In the genomic region with DNA sequence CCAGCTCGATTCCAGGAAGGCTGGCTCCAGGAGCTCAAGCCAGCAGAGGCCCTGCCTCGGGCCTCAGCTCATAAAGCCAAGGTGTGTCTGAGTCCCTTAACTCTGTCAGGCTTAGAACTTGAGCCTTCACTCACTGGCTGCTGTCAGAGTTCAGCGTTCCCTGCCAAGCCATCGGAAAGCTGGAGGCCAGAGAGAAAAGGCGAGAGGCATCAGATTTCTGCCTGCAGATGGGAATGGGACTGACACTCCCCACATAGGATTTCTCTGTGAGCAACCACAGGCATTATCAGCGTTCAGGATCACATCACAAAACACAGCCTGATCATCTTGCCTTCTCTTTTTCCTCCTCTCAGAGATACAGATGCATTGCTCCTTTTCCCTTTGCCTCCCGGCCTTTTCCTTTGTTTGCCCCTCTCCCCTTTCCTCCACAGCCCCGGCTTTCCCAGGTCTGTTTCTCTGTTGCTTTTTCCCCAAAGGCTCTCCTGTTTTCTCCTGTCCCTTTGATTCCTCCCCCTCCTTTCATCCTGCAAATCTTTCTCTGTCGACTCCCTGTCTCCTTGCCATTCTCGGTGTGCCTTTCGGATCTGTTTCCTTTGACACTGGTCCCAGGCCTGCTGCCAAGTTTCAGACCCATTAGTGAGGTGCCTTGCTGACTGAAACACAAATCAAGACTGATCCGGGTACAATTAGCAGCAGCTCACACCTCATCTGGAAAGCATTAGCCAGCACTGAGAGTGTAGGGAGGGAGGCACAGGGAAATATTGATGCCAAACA, we compare ENCODE assay signal across 9 cellular contexts. TPM values are rescaled to one million over a fixed set of nuclear protein-coding genes. Genes with fewer than 3 reads are reported as not detected.
DNase-seq lines count a peak whose midpoint lies in the region; ATAC-seq and TF ChIP-seq lines count a peak whose summit lies in the region.
"Had no signal": no experiment of that assay in that cellular context is flagged by ENCODE, and none has a peak within 500 bp of the region (broad histone marks: within the 10 kb centered on the region; RNA-seq: fewer than 3 reads in every experiment).

No MANE protein-coding gene starts in this region.

- no peak for TF ChIP-seq CTCF in HFFc6 (IDR thresholded peaks at IDR 0.05)
- TF ChIP-seq CTCF in smooth muscle cell (IDR thresholded peaks at IDR 0.05; ENCODE audit: borderline replicate concordance, insufficient read depth, poor library complexity, severe bottlenecking): no peak
- no peak for TF ChIP-seq CTCF in Calu3 (IDR thresholded peaks at IDR 0.05; ENCODE audit: unreplicated experiment)

- CTCF ChIA-PET in activated CD4-positive, alpha-beta T cell treated with anti-CD3 and anti-CD28 coated beads for 36 hours (lab: Charles Lee): interaction anchor here (0.6 kb wide), 1 partner anchor 33 kb away, joined by 3 read pairs; no protein-coding TSS in a partner anchor
- CTCF ChIA-PET in Calu3 (lab: Charles Lee): no interaction called here

- H3K36me3 Mint-ChIP-seq in HFFc6 (ENCODE audit: low read depth): no peaks in the 10 kb centered on the region
- H3K36me3 Mint-ChIP-seq in activated CD4-positive, alpha-beta T cell treated with anti-CD3 and anti-CD28 coated beads for 36 hours (ENCODE audit: low read depth): no peaks in the 10 kb centered on the region
- no peaks in the 10 kb centered on the region for H3K36me3 Mint-ChIP-seq in Calu3 (ENCODE audit: insufficient read depth, unreplicated experiment)
- no peaks in the 10 kb centered on the region for H3K36me3 Mint-ChIP-seq in activated T-cell treated with anti-CD3 and anti-CD28 coated beads, Interleukin-2, amount 50 U/mL, for 24 hours (ENCODE audit: low read depth)

- H3K9me3 Mint-ChIP-seq in HFFc6 (no peaks in the 10 kb centered on the region), Calu3 (ENCODE audit: low read depth, unreplicated experiment) (no peaks in the 10 kb centered on the region)
- peaks cover 2% of the 10 kb centered on the region for H3K9me3 Mint-ChIP-seq in activated CD4-positive, alpha-beta T cell treated with anti-CD3 and anti-CD28 coated beads for 36 hours (ENCODE audit: low read depth)
- H3K9me3 Mint-ChIP-seq in activated T-cell treated with anti-CD3 and anti-CD28 coated beads, Interleukin-2, amount 50 U/mL, for 24 hours: no peaks in the 10 kb centered on the region

- intact Hi-C loops in activated CD4-positive, alpha-beta T cell treated with anti-CD3 and anti-CD28 coated beads for 36 hours (cut with DNase I, micrococcal nuclease): no loop called here
- intact Hi-C loops in Calu3 (cut with micrococcal nuclease; ENCODE audit: unreplicated experiment): no loop called here

- BruUV-seq in Calu3 (replicated peaks; lab: Mats Ljungman, UMichigan): no TSS peak

- no peak for ATAC-seq in activated CD4-positive, alpha-beta T cell treated with anti-CD3 and anti-CD28 coated beads for 36 hours

- peak overlapping the region; percentile 46 for H3K4me2 ChIP-seq in smooth muscle cell

- H3K27ac Mint-ChIP-seq in HFFc6 (no peak overlapping the region), Calu3 (ENCODE audit: unreplicated experiment) (no peak overlapping the region)
- H3K27ac Mint-ChIP-seq in activated CD4-positive, alpha-beta T cell treated with anti-CD3 and anti-CD28 coated beads for 36 hours: no peak overlapping the region
- H3K27ac Mint-ChIP-seq in activated T-cell treated with anti-CD3 and anti-CD28 coated beads, Interleukin-2, amount 50 U/mL, for 24 hours: no peak overlapping the region

- H2AFZ ChIP-seq in smooth muscle cell (ENCODE audit: low read depth): peak overlapping the region; percentile 83

- H3K4me1 Mint-ChIP-seq in HFFc6 (ENCODE audit: low read depth) (no peaks in the 10 kb centered on the region), Calu3 (ENCODE audit: low read depth, unreplicated experiment) (no peaks in the 10 kb centered on the region)
- peaks cover 9% of the 10 kb centered on the region for H3K4me1 Mint-ChIP-seq in activated CD4-positive, alpha-beta T cell treated with anti-CD3 and anti-CD28 coated beads for 36 hours
- peaks cover 4% of the 10 kb centered on the region for H3K4me1 Mint-ChIP-seq in activated T-cell treated with anti-CD3 and anti-CD28 coated beads, Interleukin-2, amount 50 U/mL, for 24 hours (ENCODE audit: low read depth)

- no peaks in the 10 kb centered on the region for H3K36me3 ChIP-seq in iPS DF 6.9 (ENCODE audit: control insufficient read depth, insufficient read depth, low read length)
- no peaks in the 10 kb centered on the region for H3K36me3 ChIP-seq in smooth muscle cell (ENCODE audit: low read depth)
- H3K36me3 ChIP-seq: neutrophil had no signal

- WGBS in iPS DF 6.9 (ENCODE audit: insufficient coverage, insufficient read length): no CpG with 5 or more reads among the region's 12 CpGs
- 2% methylated on average over 12 of the region's 12 CpGs for WGBS in smooth muscle cell (ENCODE audit: low lambda C conversion rate)

- H3K4me1 ChIP-seq in iPS DF 6.9 (ENCODE audit: control insufficient read depth, insufficient read depth, low read length): no peaks in the 10 kb centered on the region
- H3K4me1 ChIP-seq in smooth muscle cell (ENCODE audit: low read depth): peaks cover 22% of the 10 kb centered on the region

- H3K9me3 ChIP-seq in iPS DF 6.9 (ENCODE audit: control insufficient read depth, insufficient read depth, low read length): no peaks in the 10 kb centered on the region
- no peaks in the 10 kb centered on the region for H3K9me3 ChIP-seq in smooth muscle cell (replicated peaks; ENCODE audit: low read depth)
- H3K9me3 ChIP-seq: neutrophil had no signal

- H3K79me2 ChIP-seq in smooth muscle cell (ENCODE audit: low read depth): no peaks in the 10 kb centered on the region

- no peaks in the 10 kb centered on the region for H3K27me3 ChIP-seq in iPS DF 6.9 (ENCODE audit: control insufficient read depth, insufficient read depth, low read length)
- no peaks in the 10 kb centered on the region for H3K27me3 ChIP-seq in smooth muscle cell (ENCODE audit: low read depth)
- H3K27me3 ChIP-seq: neutrophil had no signal

- POLR2A ChIA-PET in activated CD4-positive, alpha-beta T cell treated with anti-CD3 and anti-CD28 coated beads for 36 hours (lab: Charles Lee): no interaction called here

- no peak overlapping the region for H3K27ac ChIP-seq in iPS DF 6.9 (ENCODE audit: low read length)
- H3K27ac ChIP-seq in smooth muscle cell (ENCODE audit: low read depth): peak overlapping the region; percentile 74
- H3K27ac ChIP-seq: neutrophil had no signal

- H3F3A ChIP-seq in smooth muscle cell (ENCODE audit: low read depth): peaks cover 10% of the 10 kb centered on the region

- H3K4me3 ChIP-seq in iPS DF 6.9 (ENCODE audit: low read length): no peak overlapping the region
- peak overlapping the region; percentile 0 for H3K4me3 ChIP-seq in smooth muscle cell

- peaks cover 8% of the 10 kb centered on the region for H3K27me3 Mint-ChIP-seq in HFFc6 (ENCODE audit: insufficient read depth)
- H3K27me3 Mint-ChIP-seq in activated CD4-positive, alpha-beta T cell treated with anti-CD3 and anti-CD28 coated beads for 36 hours: peaks cover 5% of the 10 kb centered on the region
- H3K27me3 Mint-ChIP-seq in Calu3 (ENCODE audit: unreplicated experiment): peaks cover 34% of the 10 kb centered on the region
- H3K27me3 Mint-ChIP-seq in activated T-cell treated with anti-CD3 and anti-CD28 coated beads, Interleukin-2, amount 50 U/mL, for 24 hours: no peaks in the 10 kb centered on the region

- no peaks in the 10 kb centered on the region for H4K20me1 ChIP-seq in smooth muscle cell (ENCODE audit: low read depth)

- H3K4me3 Mint-ChIP-seq in HFFc6: no peak overlapping the region
- H3K4me3 Mint-ChIP-seq in activated CD4-positive, alpha-beta T cell treated with anti-CD3 and anti-CD28 coated beads for 36 hours: no peak overlapping the region
- H3K4me3 Mint-ChIP-seq in Calu3 (ENCODE audit: low read depth, unreplicated experiment): no peak overlapping the region
- no peak overlapping the region for H3K4me3 Mint-ChIP-seq in activated T-cell treated with anti-CD3 and anti-CD28 coated beads, Interleukin-2, amount 50 U/mL, for 24 hours

- DNase-seq in HFFc6 (peak; percentile 69), SW480 (ENCODE audit: low spot score) (peak; percentile 54), iPS DF 6.9 (ENCODE audit: low read depth, low spot score) (peak; percentile 20), smooth muscle cell (lab: John Stamatoyannopoulos, UW; ENCODE audit: unreplicated experiment) (no peak), Calu3 (no peak), T1000 (lab: John Stamatoyannopoulos, UW) (no peak)
- DNase-seq in activated CD4-positive, alpha-beta T cell treated with anti-CD3 and anti-CD28 coated beads for 36 hours: no peak
- DNase-seq in activated T-cell treated with anti-CD3 and anti-CD28 coated beads, Interleukin-2, amount 50 U/mL, for 24 hours: no peak

- peak overlapping the region; percentile 23 for H3K9ac ChIP-seq in smooth muscle cell (ENCODE audit: low read depth)

RNA-seq across cellular contexts. Expression of gene BOC, which starts 44.5 kb away (rescaled TPM):
- total RNA-seq in HFFc6 (2021; fragmentation: NEBNext Ultra II Directional; extraction: Animal tissue kit (Norgen Biotek cat#: 25700)): 10 to 100 TPM in 4 of 6 experiments, 1 to 10 TPM in 2; 7.0 to 15.1 (median 13.2) TPM
- total RNA-seq in smooth muscle cell (16.7 and 19.5 TPM in 2 replicates), Calu3 (2022) (0.07 and 0.32 TPM in 2 replicates)
- 31.2 and 31.4 TPM in 2 replicates for polyA plus RNA-seq in smooth muscle cell
- total RNA-seq in activated CD4-positive, alpha-beta T cell treated with anti-CD3 and anti-CD28 coated beads for 36 hours: under 1 TPM; 0.40 to 0.43 TPM

Comparison
In these comparisons a context has a peak if more than half of its experiments do, and no peak if none do; other contexts are left out.
1. DNase-seq: peak in HFFc6 (single experiment), SW480 (single experiment) and iPS DF 6.9 (single experiment); none in smooth muscle cell (single experiment), activated CD4-positive, alpha-beta T cell treated with anti-CD3 and anti-CD28 coated beads for 36 hours (single experiment), Calu3 (single experiment), T1000 (single experiment) and activated T-cell treated with anti-CD3 and anti-CD28 coated beads, Interleukin-2, amount 50 U/mL, for 24 hours (single experiment).